ENCODE assay signal across 8 cellular contexts in genomic region chr21:43419475-43419874, GRCh38. TPM values are rescaled to one million over a fixed set of nuclear protein-coding genes. Genes with fewer than 3 reads are reported as not detected.
DNase-seq lines count a peak whose midpoint lies in the region; ATAC-seq, FAIRE-seq and TF ChIP-seq lines count a peak whose summit lies in the region.
"Not testable (repeated sequence)": the region's sequence is repeated elsewhere in the genome, so short reads cannot be mapped to it uniquely, and the experiment has no call there.
"Had no signal": no experiment of that assay in that cellular context is flagged by ENCODE, and none has a peak within 500 bp of the region (broad histone marks: within the 10 kb centered on the region; RNA-seq: fewer than 3 reads in every experiment).

No MANE protein-coding gene starts in this region.

- H3K9me3 ChIP-seq in A549; HCT116 (ENCODE audit: control insufficient read depth in 1 of 2, insufficient read depth in 1 of 2, low read depth in 1 of 2, low read length in 2 of 2); Panc1 (ENCODE audit: control insufficient read depth, insufficient read depth, low read depth, low read length); HepG2 (ENCODE audit: low read length); right lobe of liver; psoas muscle; gastrocnemius medialis: not testable (repeated sequence)

- not testable (repeated sequence) for H3K9ac ChIP-seq in HCT116 (ENCODE audit: low read length); HepG2 (ENCODE audit: insufficient read depth, low read depth, low read length)

- in situ Hi-C loops in Panc1 (cut with HindIII; ENCODE audit: low pct_unique_long_range_greater_than_20kb, low sequenced_read_pairs); HepG2 (cut with HindIII; ENCODE audit: extremely low pct_ligation_motif_present, low pct_unique_long_range_greater_than_20kb); gastrocnemius medialis (cut with MboI; ENCODE audit: low sequenced_read_pairs in 4 of 4): not testable (repeated sequence)

- not testable (repeated sequence) for H3K4me2 ChIP-seq in A549; HCT116 (ENCODE audit: low read length); HepG2 (ENCODE audit: low read depth, low read length)

- TF ChIP-seq EP300 in A549 (IDR thresholded peaks at IDR 0.05); HepG2 (IDR thresholded peaks at IDR 0.05; ENCODE audit: low read depth in 2 of 2, low read length in 2 of 2); HepG2 (CRISPR knock-in tag; IDR thresholded peaks at IDR 0.05; ENCODE audit: borderline replicate concordance): not testable (repeated sequence)

- no CpG with 5 or more reads among the region's 15 CpGs for WGBS in A549 (ENCODE audit: missing lambda C conversion rate)
- WGBS in HepG2 (ENCODE audit: low lambda C conversion rate) = no CpG with 5 or more reads among the region's 15 CpGs
- no CpG with 5 or more reads among the region's 15 CpGs for WGBS in right lobe of liver (ENCODE audit: insufficient coverage, low coverage, low lambda C conversion rate, missing lambda C conversion rate)
- no CpG with 5 or more reads among the region's 15 CpGs for WGBS in psoas muscle, 3 donors

- not testable (repeated sequence) for TF ChIP-seq CTCF in A549 (IDR thresholded peaks at IDR 0.05); HCT116 (IDR thresholded peaks at IDR 0.05 in 2 of 3, conservative IDR thresholded peaks at IDR 0.05 in 1 of 3; ENCODE audit: borderline replicate concordance in 1 of 3, insufficient read depth in 1 of 3, low read depth in 2 of 3, low read length in 2 of 3); Panc1 (IDR thresholded peaks at IDR 0.05); HepG2 (CRISPR knock-in tag; IDR thresholded peaks at IDR 0.05); right lobe of liver (IDR thresholded peaks at IDR 0.05); psoas muscle (IDR thresholded peaks at IDR 0.05); gastrocnemius medialis (IDR thresholded peaks at IDR 0.05 in 4 of 5, conservative IDR thresholded peaks at IDR 0.05 in 1 of 5)

- H3K79me2 ChIP-seq in HCT116 (ENCODE audit: insufficient read depth, low read length); HepG2 (ENCODE audit: insufficient read depth, low read length): not testable (repeated sequence)

- RAD21 ChIA-PET in HCT116 (lab: Charles Lee; ENCODE audit: low non-redundant PET in 1 of 2, low total read pairs in 2 of 2, uncharacterized antibody in 2 of 2, unreplicated experiment in 2 of 2) = not testable (repeated sequence)

- TF ChIP-seq POLR2A in A549 (IDR thresholded peaks at IDR 0.05; ENCODE audit: low read length); HCT116 (IDR thresholded peaks at IDR 0.05; ENCODE audit: borderline replicate concordance, extremely low read depth, insufficient read depth, insufficient read length); HepG2 (IDR thresholded peaks at IDR 0.05; ENCODE audit: insufficient read depth in 1 of 2, low read depth in 2 of 2, low read length in 2 of 2); right lobe of liver (IDR thresholded peaks at IDR 0.05); gastrocnemius medialis (IDR thresholded peaks at IDR 0.05): not testable (repeated sequence)

- POLR2A ChIA-PET in A549 (lab: Yijun Ruan, JAX); HCT116 (lab: Charles Lee); Panc1 (lab: Charles Lee); HepG2 (lab: Yijun Ruan, JAX): not testable (repeated sequence)

- not testable (repeated sequence) for H3K4me1 ChIP-seq in A549; HCT116 (ENCODE audit: control insufficient read depth in 1 of 2, insufficient read depth in 2 of 2, low read length in 2 of 2); Panc1 (ENCODE audit: control insufficient read depth, insufficient read depth, low read length); HepG2 (ENCODE audit: insufficient read depth, low read length); right lobe of liver; psoas muscle; gastrocnemius medialis

- not testable (repeated sequence) for H3K36me3 ChIP-seq in HCT116 (ENCODE audit: control insufficient read depth in 1 of 2, insufficient read depth in 2 of 2, low read length in 2 of 2); Panc1 (ENCODE audit: control insufficient read depth, insufficient read depth, low read length); HepG2 (replicated peaks in 1 of 2; ENCODE audit: control insufficient read depth in 1 of 2, insufficient read depth in 2 of 2, low read length in 2 of 2); right lobe of liver; psoas muscle (ENCODE audit: insufficient read depth in 1 of 2, low read depth in 1 of 2); gastrocnemius medialis

- H3K4me3 ChIP-seq in A549; HCT116 (replicated peaks in 1 of 2; ENCODE audit: low read depth in 1 of 2, low read length in 2 of 2); Panc1 (ENCODE audit: low read depth in 2 of 2, low read length in 2 of 2); HepG2 (replicated peaks in 1 of 3; ENCODE audit: insufficient read depth in 1 of 3, low read depth in 2 of 3, low read length in 3 of 3); right lobe of liver; psoas muscle; gastrocnemius medialis: not testable (repeated sequence)

- not testable (repeated sequence) for DNase-seq in A549 (ENCODE audit: low read depth in 1 of 2, low spot score in 1 of 2); HCT116 (ENCODE audit: low read depth, low spot score); Panc1 (ENCODE audit: low read depth, low spot score); HepG2 (ENCODE audit: low spot score); right lobe of liver; psoas muscle; gastrocnemius medialis

- not testable (repeated sequence) for H3K27me3 ChIP-seq in HCT116 (ENCODE audit: insufficient read depth, low read length); Panc1 (ENCODE audit: control insufficient read depth, insufficient read depth, low read length); HepG2 (ENCODE audit: control insufficient read depth in 1 of 2, insufficient read depth in 2 of 2, low read length in 2 of 2); right lobe of liver; psoas muscle (ENCODE audit: insufficient read depth in 3 of 3, low read length in 2 of 3); gastrocnemius medialis

- intact Hi-C loops in HCT116 (cut with micrococcal nuclease); Panc1 (cut with micrococcal nuclease; ENCODE audit: unreplicated experiment); HepG2 (cut with micrococcal nuclease; ENCODE audit: unreplicated experiment); right lobe of liver (cut with DNase I); psoas muscle (cut with DNase I); gastrocnemius medialis (cut with DNase I; ENCODE audit: low total_unique reads): not testable (repeated sequence)

- ATAC-seq in A549 (peak; percentile 23 to 36; a peak in 5 of 6 replicates), HCT116 (peak; percentile 50; the same call in 1 of the 2 replicates), Panc1 (0 out of 2 replicates have a peak, but pooled peaks have one; percentile 54), HepG2 (peak; percentile 19), right lobe of liver (peak in 3 of 4 donors; percentile 7 to 37 (median 8)), psoas muscle (peak; percentile 85 to 94 (median 90)), gastrocnemius medialis (peak; percentile 72 to 83)

- not testable (repeated sequence) for H4K20me1 ChIP-seq in HCT116 (ENCODE audit: insufficient read depth); HepG2 (ENCODE audit: insufficient read depth, low read length)

- CTCF ChIA-PET in A549 (lab: Yijun Ruan, JAX); HCT116 (lab: Charles Lee); Panc1 (lab: Charles Lee); HepG2 (lab: Yijun Ruan, JAX; ENCODE audit: low intra/inter-chr PET ratio, low total read pairs): not testable (repeated sequence)

- not testable (repeated sequence) for H2AFZ ChIP-seq in HCT116 (ENCODE audit: low read depth, low read length, poor library complexity, severe bottlenecking); HepG2 (ENCODE audit: low read length)

- not testable (repeated sequence) for H3K9me2 ChIP-seq in HCT116 (ENCODE audit: insufficient read depth)

- not testable (repeated sequence) for BruUV-seq in HCT116 (replicated peaks; lab: Mats Ljungman, UMichigan); Panc1 (replicated peaks; lab: Mats Ljungman, UMichigan); HepG2 (replicated peaks; lab: Mats Ljungman, UMichigan)

- H3K27ac ChIP-seq in A549; HCT116 (ENCODE audit: low read depth, low read length); Panc1 (ENCODE audit: low read length); HepG2 (ENCODE audit: extremely low read length, insufficient read depth, low read length); right lobe of liver; psoas muscle; gastrocnemius medialis: not testable (repeated sequence)

- TF ChIP-seq RAD21 in A549 (conservative IDR thresholded peaks at IDR 0.05 in 1 of 2, IDR thresholded peaks at IDR 0.05 in 1 of 2); HCT116 (IDR thresholded peaks at IDR 0.05; ENCODE audit: low read depth); HepG2 (CRISPR knock-in tag; IDR thresholded peaks at IDR 0.05): not testable (repeated sequence)

- not testable (repeated sequence) for FAIRE-seq in A549 (lab: Jason Lieb, UNC); HepG2 (lab: Jason Lieb, UNC)

RNA-seq across cellular contexts. Expression of gene SIK1, which starts 7.5 kb away (rescaled TPM):
- 57.5 and 74.0 TPM in 2 replicates for polyA plus RNA-seq in A549 (2011; rRNA removed)
- 10.4 and 12.1 TPM in 2 replicates for polyA plus RNA-seq in A549 (2012; cell fraction: cytosol; rRNA removed)
- 25.5 and 33.0 TPM in 2 replicates for polyA plus RNA-seq in A549 (2012; cell fraction: nucleus; rRNA removed)
- polyA plus RNA-seq in A549 (2017; fragmentation: RNase III; extraction: RNeasy Plus Mini Kit Qiagen cat#74134 plus additional on column Dnase treatment) = 12.2 to 17.7 TPM (median 14.0 TPM) in 3 replicates
- polyA minus RNA-seq in A549 (2011; rRNA and poly(A)+ RNA removed) = 63.4 and 75.0 TPM in 2 replicates
- total RNA-seq in HCT116 (2021; ENCODE audit: unreplicated experiment) = 14.7 TPM
- polyA plus RNA-seq in HCT116 (2012) = 7.9 and 22.7 TPM in 2 replicates
- total RNA-seq in Panc1 (2021; ENCODE audit: unreplicated experiment) = 32.3 TPM
- 12.1 TPM for polyA plus RNA-seq in Panc1 (2012; ENCODE audit: insufficient read length)
- 4.5 and 5.2 TPM in 2 replicates for total RNA-seq in HepG2 (2016; rRNA removed; fragmentation: Illumina TruSeq; extraction: Trizol)
- total RNA-seq in HepG2 (2016; cell fraction: cytosol; rRNA removed; fragmentation: Illumina TruSeq; extraction: Trizol; ENCODE audit: low read depth) = 0.71 and 1.2 TPM in 2 replicates
- total RNA-seq in HepG2 (2016; cell fraction: insoluble cytoplasmic fraction; rRNA removed; fragmentation: Illumina TruSeq; extraction: Trizol) = 2.8 and 6.2 TPM in 2 replicates
- 1.0 and 1.7 TPM in 2 replicates for total RNA-seq in HepG2 (2016; cell fraction: membrane; rRNA removed; fragmentation: Illumina TruSeq; extraction: Trizol)
- 8.3 and 8.9 TPM in 2 replicates for total RNA-seq in HepG2 (2016; cell fraction: nucleus; rRNA removed; fragmentation: Illumina TruSeq; extraction: Trizol)
- 11.8 and 14.5 TPM in 2 replicates for polyA plus RNA-seq in HepG2 (2011; rRNA removed)
- 2.2 and 3.7 TPM in 2 replicates for polyA plus RNA-seq in HepG2 (2011; cell fraction: cytosol; rRNA removed)
- 16.5 and 19.0 TPM in 2 replicates for polyA plus RNA-seq in HepG2 (2011; cell fraction: nucleus; rRNA removed)
- 13.7 and 16.8 TPM in 2 replicates for polyA plus RNA-seq in HepG2 (2012)
- 0.21 and 0.24 TPM in 2 replicates for polyA plus RNA-seq in HepG2 (2016; cell fraction: cytosol; fragmentation: Illumina TruSeq; extraction: Trizol; ENCODE audit: low read depth)
- polyA plus RNA-seq in HepG2 (2016; cell fraction: insoluble cytoplasmic fraction; fragmentation: Illumina TruSeq; extraction: Trizol; ENCODE audit: low read depth) = 1.5 and 2.8 TPM in 2 replicates
- polyA plus RNA-seq in HepG2 (2016; cell fraction: membrane; fragmentation: Illumina TruSeq; extraction: Trizol; ENCODE audit: low read depth) = 0.62 and 0.91 TPM in 2 replicates
- 20.9 and 35.5 TPM in 2 replicates for polyA plus RNA-seq in HepG2 (2016; cell fraction: nucleus; fragmentation: Illumina TruSeq; extraction: Trizol; ENCODE audit: insufficient read depth, low read depth)
- 12.8 and 71.6 TPM in 2 replicates for polyA minus RNA-seq in HepG2 (2011; rRNA and poly(A)+ RNA removed; ENCODE audit: low replicate concordance)
- polyA minus RNA-seq in HepG2 (2011; cell fraction: cytosol; rRNA and poly(A)+ RNA removed) = 14.9 and 19.3 TPM in 2 replicates
- polyA minus RNA-seq in HepG2 (2011; cell fraction: nucleus; rRNA and poly(A)+ RNA removed) = 15.5 and 29.5 TPM in 2 replicates
- total RNA-seq in right lobe of liver = 10 to 100 TPM in 3 of 6 experiments, 1 to 10 TPM in 3; 4.2 to 44.4 (median 23.9) TPM
- 10 to 100 TPM; 10.8 to 31.2 (median 21.9) TPM for total RNA-seq in psoas muscle
- 10 to 100 TPM in 1 of 3 donors, 1 to 10 TPM in 2; 1.7 to 85.1 (median 3.8) TPM for polyA plus RNA-seq in psoas muscle
- total RNA-seq in gastrocnemius medialis = 10 to 100 TPM in 1 of 4 donors, 1 to 10 TPM in 2, under 1 TPM in 1; 0.36 to 12.8 (median 1.9) TPM
- polyA plus RNA-seq: CD4-positive, alpha-beta memory T cell had no signal

Comparison
In these comparisons a context has a peak if more than half of its experiments do, and no peak if none do; other contexts are left out.
1. ATAC-seq: peak in every context shown above with its lines; median percentile 90 in psoas muscle; 78 in gastrocnemius medialis; 54 in Panc1; 50 in HCT116; 30 in A549; 19 in HepG2; 8 in right lobe of liver.